8 cellular contexts compared by ENCODE assay signal in genomic region chr22:39317756-39318506, GRCh38. TPM values are rescaled to one million over a fixed set of nuclear protein-coding genes. Genes with fewer than 3 reads are reported as not detected.
DNase-seq lines count a peak whose midpoint lies in the region; ATAC-seq and TF ChIP-seq lines count a peak whose summit lies in the region.

No MANE protein-coding gene starts in this region.

- DNase-seq in activated naive CD4-positive, alpha-beta T cell treated with anti-CD3 and anti-CD28 coated beads for 36 hours = no peak
- DNase-seq in activated naive CD4-positive, alpha-beta T cell treated with Interleukin-2 at 50 U/mL for 16 hours = no peak
- DNase-seq in adrenal gland (peak in 6 of 7 donors; percentile 56 to 74 (median 64)), left lobe of liver (ENCODE audit: low spot score) (peak; percentile 58), type B pancreatic cell (ENCODE audit: extremely low spot score, unreplicated experiment) (no peak), NCI-H128 (lab: John Stamatoyannopoulos, UW; ENCODE audit: unreplicated experiment) (no peak), SW480 (ENCODE audit: low spot score) (no peak)

- peaks cover 44% of the 10 kb centered on the region for H3K4me1 Mint-ChIP-seq in activated naive CD4-positive, alpha-beta T cell treated with anti-CD3 and anti-CD28 coated beads for 36 hours (ENCODE audit: low read depth)
- H3K4me1 Mint-ChIP-seq in type B pancreatic cell (ENCODE audit: unreplicated experiment) = peaks cover 26% of the 10 kb centered on the region

- peaks cover 63% of the 10 kb centered on the region for H3K36me3 Mint-ChIP-seq in activated naive CD4-positive, alpha-beta T cell treated with anti-CD3 and anti-CD28 coated beads for 36 hours (ENCODE audit: low read depth)
- H3K36me3 Mint-ChIP-seq in type B pancreatic cell = peaks cover 48% of the 10 kb centered on the region

- no peaks in the 10 kb centered on the region for H3K27me3 Mint-ChIP-seq in activated naive CD4-positive, alpha-beta T cell treated with anti-CD3 and anti-CD28 coated beads for 36 hours (ENCODE audit: low read depth)
- peaks cover 4% of the 10 kb centered on the region for H3K27me3 Mint-ChIP-seq in type B pancreatic cell

- H3K27me3 ChIP-seq in adrenal gland = no peaks in the 10 kb centered on the region

- TF ChIP-seq CTCF in adrenal gland (IDR thresholded peaks at IDR 0.05) = no peak
- no peak for TF ChIP-seq CTCF in type B pancreatic cell (conservative IDR thresholded peaks at IDR 0.05)

- intact Hi-C loops in activated naive CD4-positive, alpha-beta T cell treated with anti-CD3 and anti-CD28 coated beads for 36 hours (cut with micrococcal nuclease) = loop anchor here (5.0 kb wide), 2 partner anchors 306 to 561 kb away; partner anchors contain the start of genes APOBEC3C and SUN2
- intact Hi-C loops in adrenal gland (cut with DNase I) = loop anchor here (2.0 to 10.0 kb wide), 2 partner anchors 143 to 313 kb away; no protein-coding TSS in a partner anchor

- no peaks in the 10 kb centered on the region for H3K9me3 ChIP-seq in adrenal gland (replicated peaks in 1 of 3)

- H3K4me3 ChIP-seq in adrenal gland = peak overlapping the region in 2 of 4 donors; percentile 73 to 74

- H3K27ac Mint-ChIP-seq in activated naive CD4-positive, alpha-beta T cell treated with anti-CD3 and anti-CD28 coated beads for 36 hours = peak overlapping the region; percentile 100
- H3K27ac Mint-ChIP-seq in type B pancreatic cell = peak overlapping the region; percentile 100

- 10 to 13% (median 11%) methylated on average over 8 to 9 of the region's 9 CpGs for WGBS in adrenal gland, 4 donors

- peak overlapping the region; percentile 99 for H3K4me3 Mint-ChIP-seq in activated naive CD4-positive, alpha-beta T cell treated with anti-CD3 and anti-CD28 coated beads for 36 hours
- peak overlapping the region; percentile 100 for H3K4me3 Mint-ChIP-seq in type B pancreatic cell

- ATAC-seq in left lobe of liver = peak; percentile 28
- no peak for ATAC-seq in GM19463 (IDR thresholded peaks at IDR 0.05; ENCODE audit: unreplicated experiment)

- H3K4me1 ChIP-seq in adrenal gland (replicated peaks in 1 of 2) = peaks cover 53% of the 10 kb centered on the region in 2 donors

- no peaks in the 10 kb centered on the region for H3K9me3 Mint-ChIP-seq in activated naive CD4-positive, alpha-beta T cell treated with anti-CD3 and anti-CD28 coated beads for 36 hours
- H3K9me3 Mint-ChIP-seq in type B pancreatic cell = no peaks in the 10 kb centered on the region

- peak overlapping the region in 4 of 5 donors; percentile 98 to 99 (median 98) for H3K27ac ChIP-seq in adrenal gland

- CTCF ChIA-PET in activated naive CD4-positive, alpha-beta T cell treated with anti-CD3 and anti-CD28 coated beads for 36 hours (lab: Charles Lee) = interaction anchor here (0.6 to 4.7 kb wide), 11 partner anchors 8 to 344 kb away, joined by 3 to 36 read pairs (median 3); partner anchors contain the start of gene TAB1

- peak in 1 of 2 donors; percentile 34 for TF ChIP-seq POLR2A in adrenal gland (IDR thresholded peaks at IDR 0.05)

- H3K36me3 ChIP-seq in adrenal gland (replicated peaks in 1 of 2) = peaks cover 0 to 52% of the 10 kb centered on the region in 2 donors

RNA-seq across cellular contexts. Expression of gene RPL3, which starts 1.5 kb away (rescaled TPM):
- total RNA-seq in activated naive CD4-positive, alpha-beta T cell treated with anti-CD3 and anti-CD28 coated beads for 36 hours = 1,000 to 10,000 TPM; 3,434 to 3,511 TPM
- total RNA-seq in adrenal gland (1,000 to 10,000 TPM; 1,374 to 2,518 (median 1,954) TPM), left lobe of liver (862 TPM), type B pancreatic cell (ENCODE audit: low replicate concordance) (2,337 and 2,431 TPM in 2 replicates)
- 1,000 to 10,000 TPM; 1,433 to 2,713 (median 2,271) TPM for polyA plus RNA-seq in adrenal gland

RNA-seq across cellular contexts. Expression of gene SYNGR1, which starts 31.9 kb away (rescaled TPM):
- under 1 TPM; 0.27 to 0.29 TPM for total RNA-seq in activated naive CD4-positive, alpha-beta T cell treated with anti-CD3 and anti-CD28 coated beads for 36 hours
- total RNA-seq in adrenal gland (10 to 100 TPM in 7 of 8 donors, 1 to 10 TPM in 1; 9.3 to 80.0 (median 35.8) TPM), left lobe of liver (2.9 TPM), type B pancreatic cell (ENCODE audit: low replicate concordance) (41.4 and 47.9 TPM in 2 replicates)
- polyA plus RNA-seq in adrenal gland = 10 to 100 TPM in 2 of 3 donors, 1 to 10 TPM in 1; 8.5 to 26.4 (median 18.6) TPM

Comparison
In these comparisons a context has a peak if more than half of its experiments do, and no peak if none do; other contexts are left out.
1. DNase-seq: peak in adrenal gland (6 of 7) and left lobe of liver (single experiment); none in activated naive CD4-positive, alpha-beta T cell treated with anti-CD3 and anti-CD28 coated beads for 36 hours (single experiment), activated naive CD4-positive, alpha-beta T cell treated with Interleukin-2 at 50 U/mL for 16 hours (single experiment), type B pancreatic cell (single experiment), NCI-H128 (single experiment) and SW480 (single experiment).